In genomic region chr11:126310229-126310991, GRCh38 we compare ENCODE assay signal across 7 cellular contexts.
DNase-seq lines count a peak whose midpoint lies in the region; ATAC-seq and TF ChIP-seq lines count a peak whose summit lies in the region.

No MANE protein-coding gene starts in this region.

- TF ChIP-seq CTCF in GM06990 (IDR thresholded peaks at IDR 0.05; ENCODE audit: insufficient read depth, low read length, poor library complexity, severe bottlenecking) = peak; percentile 86

- no peaks in the 10 kb centered on the region for H3K27me3 ChIP-seq in GM06990 (replicated peaks; ENCODE audit: control insufficient read depth, insufficient read depth, low read length)

- peak; percentile 21 for ATAC-seq in HG02610 (IDR thresholded peaks at IDR 0.05; ENCODE audit: unreplicated experiment)

- no peak overlapping the region for H3K4me3 ChIP-seq in GM06990 (replicated peaks; ENCODE audit: low read depth, low read length)

- no peak for DNase-seq in GM06990 (ENCODE audit: extremely low read depth, insufficient read length)
- DNase-seq in NCI-H2196 (lab: John Stamatoyannopoulos, UW; ENCODE audit: unreplicated experiment) = peak; percentile 82
- DNase-seq in activated CD4-positive, CD25-positive, alpha-beta regulatory T cell treated with anti-CD3 and anti-CD28 coated beads, Interleukin-2, amount 50 U/mL, for 16 hours (ENCODE audit: low read depth, low spot score) = peak; percentile 26
- peak; percentile 84 for DNase-seq in cerebellar cortex (ENCODE audit: low spot score)
- DNase-seq in kidney glomerular epithelial cell (lab: John Stamatoyannopoulos, UW) = peak; percentile 32
- peak; percentile 57 for DNase-seq in stimulated activated CD4-positive, alpha-beta T cell treated with anti-CD3 and anti-CD28 coated beads, Interleukin-4, amount 100 ng/mL, for 1 hour

- H3K36me3 ChIP-seq in GM06990 (ENCODE audit: control insufficient read depth, insufficient read depth, low read length) = peaks cover 3% of the 10 kb centered on the region; the same call in 1 of the 2 replicates
